12 cellular contexts compared by ENCODE assay signal in the genomic region with DNA sequence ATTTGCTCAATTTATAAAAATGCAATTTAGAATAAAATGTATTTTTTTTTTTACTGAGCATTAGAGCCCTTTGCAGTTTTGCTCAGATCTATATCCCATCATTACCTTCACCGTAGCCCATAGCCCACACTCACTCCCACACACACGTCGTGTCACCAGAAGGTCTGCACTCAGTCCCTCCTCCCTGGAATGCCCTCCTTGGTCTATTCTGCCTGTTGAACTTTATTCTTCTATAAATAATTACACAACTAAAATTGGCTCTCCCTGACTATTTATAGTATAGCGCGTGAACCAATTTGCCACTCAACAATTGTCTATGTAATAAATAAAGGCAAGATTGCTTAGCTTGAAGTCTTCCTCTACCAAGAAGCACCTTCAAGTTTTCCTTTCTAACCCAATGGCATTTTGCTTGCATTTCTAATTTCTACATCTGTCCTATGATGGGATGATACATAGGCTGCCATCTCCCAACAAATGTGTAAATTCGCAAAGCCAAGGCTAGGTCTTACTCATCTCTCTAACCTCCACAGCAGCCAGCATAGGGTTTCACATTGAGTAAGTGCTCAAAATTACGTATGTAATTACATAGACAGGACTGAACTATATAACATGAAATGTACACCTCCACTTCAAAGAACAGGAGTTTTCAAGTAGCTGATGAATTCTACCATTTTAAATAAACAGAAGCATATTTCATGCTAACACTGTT.
DNase-seq lines count a peak whose midpoint lies in the region; ATAC-seq lines count a peak whose summit lies in the region.
"Had no signal": no experiment of that assay in that cellular context is flagged by ENCODE, and none has a peak within 500 bp of the region (broad histone marks: within the 10 kb centered on the region; RNA-seq: fewer than 3 reads in every experiment).

No MANE protein-coding gene starts in this region.

- ATAC-seq in GM21576 (IDR thresholded peaks at IDR 0.05; ENCODE audit: unreplicated experiment) (peak; percentile 90), HG03520 (IDR thresholded peaks at IDR 0.05; ENCODE audit: unreplicated experiment) (peak; percentile 64)
- peak; percentile 79 to 94 for ATAC-seq in stimulated activated naive B cell treated with anti-CD40 and anti-IgM and Interleukin-4, amounts not matched to agents 10 μg/mL and 1 μg/mL and 100 μg/mL, for 72 hours (replicated peaks)

- H3K4me1 ChIP-seq in CD8-positive, alpha-beta memory T cell (ENCODE audit: insufficient read depth, low read length): no peaks in the 10 kb centered on the region
- H3K4me1 ChIP-seq: BLaER1 treated with 17β-estradiol and CSF1 and Interleukin-3, amounts not matched to agents 10 nM and 100 nM had no signal

- H3K4me3 Mint-ChIP-seq in stimulated activated naive B cell treated with anti-CD40 and anti-IgM and Interleukin-4, amounts not matched to agents 10 μg/mL and 1 μg/mL and 100 μg/mL, for 72 hours: no peak overlapping the region
- no peak overlapping the region for H3K4me3 Mint-ChIP-seq in CD8-positive, alpha-beta memory T cell
- H3K4me3 Mint-ChIP-seq: nephron progenitor cell had no signal

- peaks cover 48 to 73% of the 10 kb centered on the region in 2 donors for H3K27me3 Mint-ChIP-seq in stimulated activated naive B cell treated with anti-CD40 and anti-IgM and Interleukin-4, amounts not matched to agents 10 μg/mL and 1 μg/mL and 100 μg/mL, for 72 hours
- H3K27me3 Mint-ChIP-seq in CD8-positive, alpha-beta memory T cell: peaks cover 25 to 62% of the 10 kb centered on the region in 2 donors

- no peak overlapping the region for H3K27ac ChIP-seq in CD8-positive, alpha-beta memory T cell (ENCODE audit: low read depth, low read length)
- H3K27ac ChIP-seq: BLaER1 treated with 17β-estradiol and CSF1 and Interleukin-3, amounts not matched to agents 10 nM and 100 nM; VCaP had no signal

- H3K27me3 ChIP-seq in CD8-positive, alpha-beta memory T cell (ENCODE audit: insufficient read depth, low read length, poor library complexity, severe bottlenecking): no peaks in the 10 kb centered on the region
- H3K27me3 ChIP-seq: BLaER1 treated with 17β-estradiol and CSF1 and Interleukin-3, amounts not matched to agents 10 nM and 100 nM had no signal

- no peaks in the 10 kb centered on the region for H3K36me3 Mint-ChIP-seq in stimulated activated naive B cell treated with anti-CD40 and anti-IgM and Interleukin-4, amounts not matched to agents 10 μg/mL and 1 μg/mL and 100 μg/mL, for 72 hours
- H3K36me3 Mint-ChIP-seq in CD8-positive, alpha-beta memory T cell: no peaks in the 10 kb centered on the region

- H3K27ac Mint-ChIP-seq in stimulated activated naive B cell treated with anti-CD40 and anti-IgM and Interleukin-4, amounts not matched to agents 10 μg/mL and 1 μg/mL and 100 μg/mL, for 72 hours: no peak overlapping the region
- no peak overlapping the region for H3K27ac Mint-ChIP-seq in CD8-positive, alpha-beta memory T cell
- H3K27ac Mint-ChIP-seq: nephron progenitor cell had no signal

- no peak overlapping the region for H3K4me3 ChIP-seq in CD8-positive, alpha-beta memory T cell (ENCODE audit: low read length)
- H3K4me3 ChIP-seq: BLaER1 treated with 17β-estradiol and CSF1 and Interleukin-3, amounts not matched to agents 10 nM and 100 nM had no signal

- H3K9me3 Mint-ChIP-seq in stimulated activated naive B cell treated with anti-CD40 and anti-IgM and Interleukin-4, amounts not matched to agents 10 μg/mL and 1 μg/mL and 100 μg/mL, for 72 hours: no peaks in the 10 kb centered on the region
- peaks cover 0 to 1% (median 0%) of the 10 kb centered on the region in 5 donors for H3K9me3 Mint-ChIP-seq in CD8-positive, alpha-beta memory T cell
- H3K9me3 Mint-ChIP-seq: nephron progenitor cell had no signal

- peaks cover 1 to 6% of the 10 kb centered on the region in 2 donors for H3K4me1 Mint-ChIP-seq in stimulated activated naive B cell treated with anti-CD40 and anti-IgM and Interleukin-4, amounts not matched to agents 10 μg/mL and 1 μg/mL and 100 μg/mL, for 72 hours
- no peaks in the 10 kb centered on the region for H3K4me1 Mint-ChIP-seq in CD8-positive, alpha-beta memory T cell

- no peaks in the 10 kb centered on the region for H3K36me3 ChIP-seq in CD8-positive, alpha-beta memory T cell (ENCODE audit: insufficient read depth, low read length)
- H3K36me3 ChIP-seq: BLaER1 treated with 17β-estradiol and CSF1 and Interleukin-3, amounts not matched to agents 10 nM and 100 nM had no signal

- DNase-seq in stimulated activated CD4-positive, alpha-beta T cell treated with anti-CD3 and anti-CD28 coated beads, Interleukin-12 subunit alpha, Interleukin-12 subunit beta, amount 100 ng/mL, for 48 hours (ENCODE audit: low read depth in 2 of 3, low spot score in 1 of 3): peak in 2 of 3 donors; percentile 3 to 23
- no peak for DNase-seq in stimulated activated CD4-positive, alpha-beta T cell treated with anti-CD3 and anti-CD28 coated beads, Interleukin-12 subunit alpha, Interleukin-12 subunit beta, amount 100 ng/mL, for 4 hours
- DNase-seq in stimulated activated naive B cell treated with anti-CD40 and anti-IgM and Interleukin-4, amounts not matched to agents 10 μg/mL and 1 μg/mL and 100 μg/mL, for 72 hours: no peak
- no peak for DNase-seq in central memory CD4-positive, alpha-beta T cell
- DNase-seq in CD8-positive, alpha-beta memory T cell: no peak
- no peak for DNase-seq in SIG-M5 (lab: John Stamatoyannopoulos, UW)
- DNase-seq: nephron progenitor cell, OCI-M1 had no signal

- no peaks in the 10 kb centered on the region for H3K9me3 ChIP-seq in CD8-positive, alpha-beta memory T cell (ENCODE audit: low read length)
- H3K9me3 ChIP-seq: BLaER1 treated with 17β-estradiol and CSF1 and Interleukin-3, amounts not matched to agents 10 nM and 100 nM had no signal

- POLR2A ChIA-PET in CD8-positive, alpha-beta memory T cell (lab: Charles Lee): no interaction called here

- CTCF ChIA-PET in CD8-positive, alpha-beta memory T cell (lab: Charles Lee): no interaction called here

Comparison
In these comparisons a context has a peak if more than half of its experiments do, and no peak if none do; other contexts are left out.
1. DNase-seq: peak in stimulated activated CD4-positive, alpha-beta T cell treated with anti-CD3 and anti-CD28 coated beads, Interleukin-12 subunit alpha, Interleukin-12 subunit beta, amount 100 ng/mL, for 48 hours (2 of 3); none in stimulated activated CD4-positive, alpha-beta T cell treated with anti-CD3 and anti-CD28 coated beads, Interleukin-12 subunit alpha, Interleukin-12 subunit beta, amount 100 ng/mL, for 4 hours (single experiment), stimulated activated naive B cell treated with anti-CD40 and anti-IgM and Interleukin-4, amounts not matched to agents 10 μg/mL and 1 μg/mL and 100 μg/mL, for 72 hours (single experiment), central memory CD4-positive, alpha-beta T cell (single experiment), CD8-positive, alpha-beta memory T cell (0 of 5) and SIG-M5 (single experiment).
2. Peak in every context shown above with its lines, with median percentiles within 50 percentile points of each other: ATAC-seq.